ENCODE assay signal across 10 cellular contexts in genomic region chr4:100981447-100982204, GRCh38.
DNase-seq lines count a peak whose midpoint lies in the region; ATAC-seq and TF ChIP-seq lines count a peak whose summit lies in the region.
"Had no signal": no experiment of that assay in that cellular context is flagged by ENCODE, and none has a peak within 500 bp of the region (broad histone marks: within the 10 kb centered on the region; RNA-seq: fewer than 3 reads in every experiment).

No MANE protein-coding gene starts in this region.

- no peak for TF ChIP-seq CTCF in 22Rv1 (IDR thresholded peaks at IDR 0.05)

- H3K27ac ChIP-seq in 22Rv1 (peak overlapping the region; percentile 14; the same call in 1 of the 2 replicates), HUES6 (ENCODE audit: low read depth, low read length) (peak overlapping the region; percentile 28; the same call in 1 of the 2 replicates)
- H3K27ac ChIP-seq: SJCRH30 had no signal

- H3K9me3 ChIP-seq in HUES6 (ENCODE audit: control insufficient read depth, insufficient read depth, low read depth, low read length): no peaks in the 10 kb centered on the region
- H3K9me3 ChIP-seq: SJCRH30 had no signal

- ATAC-seq in GM21737 (IDR thresholded peaks at IDR 0.05; ENCODE audit: unreplicated experiment): no peak
- ATAC-seq in HG02571 (IDR thresholded peaks at IDR 0.05; ENCODE audit: unreplicated experiment): no peak

- H3K4me3 ChIP-seq in HUES6 (ENCODE audit: low read depth, low read length): no peak overlapping the region
- H3K4me3 ChIP-seq: SJCRH30 had no signal

- no peaks in the 10 kb centered on the region for H3K36me3 ChIP-seq in HUES6 (ENCODE audit: control insufficient read depth, insufficient read depth, low read length)
- H3K36me3 ChIP-seq: SJCRH30 had no signal

- no peaks in the 10 kb centered on the region for H3K27me3 ChIP-seq in HUES6 (ENCODE audit: control insufficient read depth, insufficient read depth, low read length)
- H3K27me3 ChIP-seq: SJCRH30 had no signal

- H3K9ac ChIP-seq in HUES6 (ENCODE audit: low read length): no peak overlapping the region

- peak; percentile 80 for DNase-seq in amniotic epithelial cell (ENCODE audit: low read depth)
- DNase-seq in iris pigment epithelial cell (ENCODE audit: low read depth): peak; percentile 66
- DNase-seq in DMS153 (lab: John Stamatoyannopoulos, UW): no peak
- no peak for DNase-seq in 8988T
- DNase-seq: anterior cingulate cortex, SJCRH30 had no signal

- peaks cover 44% of the 10 kb centered on the region for H3K4me1 ChIP-seq in HUES6 (ENCODE audit: control insufficient read depth, insufficient read depth, low read length)

Comparison
In these comparisons a context has a peak if more than half of its experiments do, and no peak if none do; other contexts are left out.
1. DNase-seq: peak in amniotic epithelial cell (single experiment) and iris pigment epithelial cell (single experiment); none in DMS153 (single experiment) and 8988T (single experiment).